Comparison of ENCODE assay signal across 9 cellular contexts in genomic region chr5:109740329-109740728, GRCh38. TPM values are rescaled to one million over a fixed set of nuclear protein-coding genes. Genes with fewer than 3 reads are reported as not detected.
DNase-seq lines count a peak whose midpoint lies in the region; ATAC-seq, FAIRE-seq and TF ChIP-seq lines count a peak whose summit lies in the region.
"Had no signal": no experiment of that assay in that cellular context is flagged by ENCODE, and none has a peak within 500 bp of the region (broad histone marks: within the 10 kb centered on the region; RNA-seq: fewer than 3 reads in every experiment).

No MANE protein-coding gene starts in this region.

- CTCF ChIA-PET in CD8-positive, alpha-beta memory T cell (lab: Charles Lee), result interaction anchor here (1.2 kb wide), 1 partner anchor 12 kb away, joined by 3 read pairs; no protein-coding TSS in a partner anchor

- H3K36me3 Mint-ChIP-seq in CD8-positive, alpha-beta memory T cell, result peaks cover 9 to 50% (median 25%) of the 10 kb centered on the region in 3 donors

- WGBS in thyroid gland, 2 donors, result 24 to 53% methylated on average over 2 of the region's 2 CpGs

- intact Hi-C loops in thyroid gland (cut with DNase I), result no loop called here

- H3K4me3 ChIP-seq in thyroid gland (replicated peaks in 1 of 3), result no peak overlapping the region
- H3K4me3 ChIP-seq in CD8-positive, alpha-beta memory T cell (ENCODE audit: low read length), result no peak overlapping the region

- POLR2A ChIA-PET in CD8-positive, alpha-beta memory T cell (lab: Charles Lee), result no interaction called here

- peak; percentile 69 for ATAC-seq in GM21526 (IDR thresholded peaks at IDR 0.05; ENCODE audit: low FRiP score, unreplicated experiment)

- TF ChIP-seq POLR2A in thyroid gland (IDR thresholded peaks at IDR 0.05), result peak in 1 of 2 donors; percentile 21

- no peaks in the 10 kb centered on the region for H3K27me3 Mint-ChIP-seq in CD8-positive, alpha-beta memory T cell

- peaks cover 60 to 79% (median 77%) of the 10 kb centered on the region in 3 donors for H3K4me1 Mint-ChIP-seq in CD8-positive, alpha-beta memory T cell

- no peak for TF ChIP-seq CTCF in GM10266 (IDR thresholded peaks at IDR 0.05; ENCODE audit: control insufficient read depth, insufficient read depth, low read depth, missing control alignments)
- no peak for TF ChIP-seq CTCF in thyroid gland (IDR thresholded peaks at IDR 0.05)

- H3K4me3 Mint-ChIP-seq in CD8-positive, alpha-beta memory T cell, result peak overlapping the region in 1 of 7 donors; percentile 51

- H3K9me3 ChIP-seq in thyroid gland, result no peaks in the 10 kb centered on the region
- no peaks in the 10 kb centered on the region for H3K9me3 ChIP-seq in CD8-positive, alpha-beta memory T cell (ENCODE audit: low read length)

- H3K27ac Mint-ChIP-seq in CD8-positive, alpha-beta memory T cell, result peak overlapping the region in 4 of 8 donors; percentile 38 to 83 (median 52)

- no peaks in the 10 kb centered on the region for H3K36me3 ChIP-seq in thyroid gland
- H3K36me3 ChIP-seq in CD8-positive, alpha-beta memory T cell (ENCODE audit: insufficient read depth, low read length), result peaks cover 5% of the 10 kb centered on the region

- DNase-seq in GM10266 (ENCODE audit: extremely low spot score), result peak; percentile 12
- DNase-seq in HTR-8/SVneo (ENCODE audit: insufficient read length, low spot score), result peak; percentile 5
- DNase-seq in epithelial cell of prostate (ENCODE audit: low read depth, low spot score), result no peak
- DNase-seq in thyroid gland, result peak; percentile 77 to 80
- no peak for DNase-seq in stimulated activated CD4-positive, alpha-beta T cell treated with anti-CD3 and anti-CD28 coated beads, Interleukin-4, amount 100 ng/mL, for 4 hours
- DNase-seq in AML-193 (lab: John Stamatoyannopoulos, UW), result no peak
- DNase-seq in CD8-positive, alpha-beta memory T cell, result no peak

- H3K4me1 ChIP-seq in thyroid gland, result peaks cover 16 to 25% of the 10 kb centered on the region in 2 donors
- peaks cover 15% of the 10 kb centered on the region for H3K4me1 ChIP-seq in CD8-positive, alpha-beta memory T cell (ENCODE audit: insufficient read depth, low read length)

- H3K27ac ChIP-seq in epithelial cell of prostate (peak overlapping the region; percentile 91), thyroid gland (peak overlapping the region in 1 of 3 donors; percentile 36)
- no peak overlapping the region for H3K27ac ChIP-seq in CD8-positive, alpha-beta memory T cell (ENCODE audit: low read depth, low read length)

- no peaks in the 10 kb centered on the region for H3K9me3 Mint-ChIP-seq in CD8-positive, alpha-beta memory T cell

- H3K27me3 ChIP-seq in thyroid gland, result no peaks in the 10 kb centered on the region
- H3K27me3 ChIP-seq in CD8-positive, alpha-beta memory T cell (ENCODE audit: insufficient read depth, low read length, poor library complexity, severe bottlenecking), result no peaks in the 10 kb centered on the region

- FAIRE-seq in HTR-8/SVneo (lab: Jason Lieb, UNC), result no peak
- FAIRE-seq: colon had no signal

RNA-seq across cellular contexts. Expression of gene MAN2A1, which starts 50.6 kb away (rescaled TPM):
- total RNA-seq in thyroid gland, result 10 to 100 TPM; 53.1 to 83.6 (median 59.3) TPM
- total RNA-seq in CD8-positive, alpha-beta memory T cell, result 10 to 100 TPM; 28.1 to 30.8 TPM
- 28.9 TPM for polyA plus RNA-seq in CD8-positive, alpha-beta memory T cell

Comparison
In these comparisons a context has a peak if more than half of its experiments do, and no peak if none do; other contexts are left out.
1. DNase-seq: peak in GM10266 (single experiment), HTR-8/SVneo (single experiment) and thyroid gland (2 of 2); none in epithelial cell of prostate (single experiment), stimulated activated CD4-positive, alpha-beta T cell treated with anti-CD3 and anti-CD28 coated beads, Interleukin-4, amount 100 ng/mL, for 4 hours (0 of 2), AML-193 (0 of 2) and CD8-positive, alpha-beta memory T cell (0 of 5).